19 cellular contexts compared by ENCODE assay signal in the genomic region with DNA sequence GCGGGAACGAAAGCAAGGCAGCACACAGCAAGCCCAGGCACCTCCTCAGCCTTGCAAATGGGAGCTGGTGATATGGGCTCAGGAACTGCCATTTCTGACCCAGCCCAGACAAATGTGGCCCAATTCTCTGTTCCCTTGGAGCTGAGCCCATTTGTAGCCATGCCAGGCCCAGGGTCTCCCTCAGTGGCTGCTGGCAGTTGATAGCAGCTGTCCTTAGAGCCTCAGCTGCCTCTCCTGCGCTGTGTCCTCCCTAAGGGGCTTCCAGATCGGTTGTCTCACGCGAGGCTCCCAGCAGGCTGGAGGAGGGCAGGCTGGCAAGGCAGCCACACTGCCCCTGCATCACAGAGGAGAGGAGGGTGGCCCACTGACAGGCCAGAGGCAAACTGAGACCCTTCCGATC.
"Had no signal": no experiment of that assay in that cellular context is flagged by ENCODE, and none has a peak within 500 bp of the region (broad histone marks: within the 10 kb centered on the region; RNA-seq: fewer than 3 reads in every experiment).

No MANE protein-coding gene starts in this region.

- H3K27me3 ChIP-seq: pancreas, right lobe of liver, stomach, thyroid gland had no signal

- H3K4me1 ChIP-seq: lower lobe of right lung, pancreas, right lobe of liver, thyroid gland had no signal

- H3K4me3 Mint-ChIP-seq: effector memory CD8-positive, alpha-beta T cell; mesothelial cell of epicardium; naive thymus-derived CD8-positive, alpha-beta T cell; nephron progenitor cell; stimulated activated effector memory CD8-positive, alpha-beta T cell treated with anti-CD3 and anti-CD28 coated beads, Interleukin-12 subunit alpha, Interleukin-12 subunit beta, amount 100 ng/mL, for 72 hours; type B pancreatic cell had no signal

- H3K4me3 ChIP-seq: lower lobe of right lung, pancreas, right lobe of liver, smooth muscle cell, stomach, thyroid gland had no signal

- DNase-seq: cortex of kidney; effector memory CD8-positive, alpha-beta T cell; left ventricle myocardium superior; lower lobe of right lung; naive thymus-derived CD8-positive, alpha-beta T cell; nephron progenitor cell; occipital lobe; pancreas; right lobe of liver; stimulated activated CD4-positive, alpha-beta T cell treated with anti-CD3 and anti-CD28 coated beads, Interleukin-2, amount 100 ng/mL, for 24 hours; stimulated activated CD4-positive, alpha-beta T cell treated with anti-CD3 and anti-CD28 coated beads, Interleukin-4, amount 100 ng/mL, for 24 hours; stimulated activated naive CD4-positive, alpha-beta T cell treated with Interleukin-2 at 50 U/mL for 16 hours; stomach; thyroid gland had no signal

- H3K9me3 Mint-ChIP-seq: effector memory CD8-positive, alpha-beta T cell; mesothelial cell of epicardium; nephron progenitor cell; stimulated activated effector memory CD8-positive, alpha-beta T cell treated with anti-CD3 and anti-CD28 coated beads, Interleukin-12 subunit alpha, Interleukin-12 subunit beta, amount 100 ng/mL, for 72 hours; type B pancreatic cell had no signal

- ATAC-seq: effector memory CD8-positive, alpha-beta T cell; left ventricle myocardium superior; lower lobe of right lung; naive thymus-derived CD8-positive, alpha-beta T cell; pancreas; right lobe of liver; stimulated activated effector memory CD8-positive, alpha-beta T cell treated with anti-CD3 and anti-CD28 coated beads, Interleukin-12 subunit alpha, Interleukin-12 subunit beta, amount 100 ng/mL, for 72 hours had no signal

- H3K36me3 ChIP-seq: lower lobe of right lung, pancreas, right lobe of liver, stomach, thyroid gland had no signal

- H3K36me3 Mint-ChIP-seq: mesothelial cell of epicardium; naive thymus-derived CD8-positive, alpha-beta T cell; stimulated activated effector memory CD8-positive, alpha-beta T cell treated with anti-CD3 and anti-CD28 coated beads, Interleukin-12 subunit alpha, Interleukin-12 subunit beta, amount 100 ng/mL, for 72 hours; type B pancreatic cell had no signal

- H3K27ac ChIP-seq: lower lobe of right lung, pancreas, right lobe of liver, stomach, thyroid gland had no signal

- H3K4me2 ChIP-seq: smooth muscle cell had no signal

- H3K9me3 ChIP-seq: lower lobe of right lung, pancreas, right lobe of liver, stomach, thyroid gland had no signal

- H3K4me1 Mint-ChIP-seq: mesothelial cell of epicardium had no signal

- H3K27ac Mint-ChIP-seq: effector memory CD8-positive, alpha-beta T cell; mesothelial cell of epicardium; naive thymus-derived CD8-positive, alpha-beta T cell; nephron progenitor cell; progenitor cell of endocrine pancreas; stimulated activated effector memory CD8-positive, alpha-beta T cell treated with anti-CD3 and anti-CD28 coated beads, Interleukin-12 subunit alpha, Interleukin-12 subunit beta, amount 100 ng/mL, for 72 hours; type B pancreatic cell had no signal
